In the genomic region with DNA sequence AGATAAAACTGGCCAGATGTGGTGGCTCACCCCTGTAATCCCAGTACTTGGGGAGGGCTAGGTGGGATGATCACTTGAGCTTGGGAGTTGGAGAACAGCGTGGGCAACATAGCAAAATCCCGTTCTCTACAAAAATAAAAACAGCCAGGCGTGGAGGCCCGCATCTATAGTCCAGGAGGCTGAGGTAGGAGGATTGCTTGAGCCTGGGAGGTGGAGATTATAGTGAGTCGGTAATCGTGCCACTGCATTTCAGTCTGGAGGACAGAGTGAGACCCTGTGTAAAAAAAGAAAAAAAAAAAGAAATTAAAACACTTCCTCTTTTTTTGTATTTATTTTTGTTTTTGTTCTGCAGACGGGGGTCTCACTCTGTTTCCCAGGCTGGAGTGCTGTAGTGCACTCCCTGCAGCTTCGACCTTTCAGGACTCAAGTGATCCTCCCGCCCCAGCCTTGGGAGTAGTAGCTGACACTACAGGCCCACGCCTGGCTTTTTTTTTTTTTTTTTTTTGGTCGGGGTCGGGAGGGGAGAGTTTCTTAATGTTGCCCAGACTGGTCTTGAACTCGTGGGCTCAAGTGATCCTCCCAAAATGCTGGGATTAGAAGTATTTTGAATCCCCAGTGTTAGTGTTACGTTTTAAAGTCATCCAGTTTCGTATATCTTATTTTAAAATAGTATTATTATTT, we compare ENCODE assay signal across 8 cellular contexts. TPM values are rescaled to one million over a fixed set of nuclear protein-coding genes. Genes with fewer than 3 reads are reported as not detected.
DNase-seq lines count a peak whose midpoint lies in the region; ATAC-seq, FAIRE-seq and TF ChIP-seq lines count a peak whose summit lies in the region.

No MANE protein-coding gene starts in this region.

- FAIRE-seq in keratinocyte (lab: Jason Lieb, UNC): no peak

- peaks cover 65% of the 10 kb centered on the region for H3K79me2 ChIP-seq in keratinocyte (ENCODE audit: control insufficient read depth, insufficient read depth, low read length)

- no peaks in the 10 kb centered on the region for H3K9me3 Mint-ChIP-seq in T-helper 2 cell treated with Interferon-gamma antibody and Interleukin-4, amounts not matched to agents 5 μg/mL and 100 μg/mL, for 36 hours
- H3K9me3 Mint-ChIP-seq in activated T-helper 2 cell treated with anti-CD3 and anti-CD28 coated beads, Interferon-gamma antibody, Interleukin-2, Interleukin-4, amounts not matched to agents 10 μg/mL and 5 μg/mL and 100 μg/mL, durations not matched to agents 14 hours and 24 hours and 36 hours: no peaks in the 10 kb centered on the region

- H3K36me3 ChIP-seq in keratinocyte (ENCODE audit: control insufficient read depth in 2 of 2, extremely low read depth in 1 of 2, insufficient read depth in 2 of 2, low read length in 2 of 2): peaks cover 0 to 3% of the 10 kb centered on the region in 2 experiments

- DNase-seq in T-helper 2 cell treated with Interferon-gamma antibody and Interleukin-4, amounts not matched to agents 5 μg/mL and 100 μg/mL, for 36 hours (ENCODE audit: low spot score): no peak
- DNase-seq in T-helper 2 cell: no peak
- no peak for DNase-seq in activated T-helper 2 cell treated with anti-CD3 and anti-CD28 coated beads, Interferon-gamma antibody, Interleukin-2, Interleukin-4, amounts not matched to agents 10 μg/mL and 5 μg/mL and 100 μg/mL, durations not matched to agents 14 hours and 24 hours and 36 hours (ENCODE audit: low spot score)
- no peak for DNase-seq in keratinocyte (ENCODE audit: low read depth, low spot score)
- DNase-seq in substantia nigra (lab: John Stamatoyannopoulos, UW): no peak

- ATAC-seq in GM18517 (IDR thresholded peaks at IDR 0.05; ENCODE audit: unreplicated experiment) (no peak), GM19395 (IDR thresholded peaks at IDR 0.05; ENCODE audit: unreplicated experiment) (no peak), HG02798 (IDR thresholded peaks at IDR 0.05; ENCODE audit: poor library complexity, unreplicated experiment) (no peak)

- peak overlapping the region; percentile 98 for H3K9ac ChIP-seq in keratinocyte (ENCODE audit: control insufficient read depth, extremely low read depth, insufficient read depth, low read length)

- peak overlapping the region; percentile 94 for H3K27ac Mint-ChIP-seq in T-helper 2 cell treated with Interferon-gamma antibody and Interleukin-4, amounts not matched to agents 5 μg/mL and 100 μg/mL, for 36 hours
- H3K27ac Mint-ChIP-seq in activated T-helper 2 cell treated with anti-CD3 and anti-CD28 coated beads, Interferon-gamma antibody, Interleukin-2, Interleukin-4, amounts not matched to agents 10 μg/mL and 5 μg/mL and 100 μg/mL, durations not matched to agents 14 hours and 24 hours and 36 hours: no peak overlapping the region

- H3K4me1 Mint-ChIP-seq in T-helper 2 cell treated with Interferon-gamma antibody and Interleukin-4, amounts not matched to agents 5 μg/mL and 100 μg/mL, for 36 hours (ENCODE audit: low read depth): peaks cover 25% of the 10 kb centered on the region
- H3K4me1 Mint-ChIP-seq in activated T-helper 2 cell treated with anti-CD3 and anti-CD28 coated beads, Interferon-gamma antibody, Interleukin-2, Interleukin-4, amounts not matched to agents 10 μg/mL and 5 μg/mL and 100 μg/mL, durations not matched to agents 14 hours and 24 hours and 36 hours (ENCODE audit: low read depth): peaks cover 23% of the 10 kb centered on the region

- no peak overlapping the region for H2AFZ ChIP-seq in keratinocyte (ENCODE audit: control insufficient read depth, low read length)

- no peak for TF ChIP-seq CTCF in keratinocyte (optimal IDR thresholded peaks at IDR 0.05 in 1 of 3, IDR thresholded peaks at IDR 0.05 in 1 of 3, conservative IDR thresholded peaks at IDR 0.05 in 1 of 3; ENCODE audit: extremely low read depth in 1 of 3, insufficient read depth in 2 of 3, low read length in 3 of 3)

- peaks cover 3% of the 10 kb centered on the region for H3K4me1 ChIP-seq in keratinocyte (ENCODE audit: control insufficient read depth, extremely low read depth, insufficient read depth, low read length)

- H3K36me3 Mint-ChIP-seq in T-helper 2 cell treated with Interferon-gamma antibody and Interleukin-4, amounts not matched to agents 5 μg/mL and 100 μg/mL, for 36 hours (ENCODE audit: low read depth): peaks cover 10% of the 10 kb centered on the region
- peaks cover 23% of the 10 kb centered on the region for H3K36me3 Mint-ChIP-seq in activated T-helper 2 cell treated with anti-CD3 and anti-CD28 coated beads, Interferon-gamma antibody, Interleukin-2, Interleukin-4, amounts not matched to agents 10 μg/mL and 5 μg/mL and 100 μg/mL, durations not matched to agents 14 hours and 24 hours and 36 hours (ENCODE audit: low read depth)

- no peaks in the 10 kb centered on the region for H3K9me1 ChIP-seq in keratinocyte (ENCODE audit: control insufficient read depth, extremely low read depth, insufficient read depth, low read length)

- dilution Hi-C loops in keratinocyte (cut with MboI; ENCODE audit: extremely low pct_ligation_motif_present, low sequenced_read_pairs): no loop called here

- peak overlapping the region; percentile 90 for H3K4me2 ChIP-seq in keratinocyte (ENCODE audit: control insufficient read depth, extremely low read depth, insufficient read depth, low read depth, low read length)

- intact Hi-C loops in activated T-helper 2 cell treated with anti-CD3 and anti-CD28 coated beads, Interferon-gamma antibody, Interleukin-2, Interleukin-4, amounts not matched to agents 10 μg/mL and 5 μg/mL and 100 μg/mL, durations not matched to agents 14 hours and 24 hours and 36 hours (cut with micrococcal nuclease): loop anchor here (5.0 to 10.0 kb wide), 2 partner anchors 65 to 198 kb away; a partner anchor contains a TSS

- H3K4me3 ChIP-seq in keratinocyte (ENCODE audit: control insufficient read depth in 2 of 3, extremely low read depth in 1 of 3, insufficient read depth in 2 of 3, low read depth in 1 of 3, low read length in 3 of 3): peak overlapping the region; percentile 91 to 100 (median 96)

- no peaks in the 10 kb centered on the region for H3K27me3 Mint-ChIP-seq in T-helper 2 cell treated with Interferon-gamma antibody and Interleukin-4, amounts not matched to agents 5 μg/mL and 100 μg/mL, for 36 hours (ENCODE audit: low read depth)
- no peaks in the 10 kb centered on the region for H3K27me3 Mint-ChIP-seq in activated T-helper 2 cell treated with anti-CD3 and anti-CD28 coated beads, Interferon-gamma antibody, Interleukin-2, Interleukin-4, amounts not matched to agents 10 μg/mL and 5 μg/mL and 100 μg/mL, durations not matched to agents 14 hours and 24 hours and 36 hours (ENCODE audit: low read depth)

- peaks cover 8% of the 10 kb centered on the region for H4K20me1 ChIP-seq in keratinocyte (ENCODE audit: control insufficient read depth, extremely low read depth, insufficient read depth, low read length)

- H3K4me3 Mint-ChIP-seq in T-helper 2 cell treated with Interferon-gamma antibody and Interleukin-4, amounts not matched to agents 5 μg/mL and 100 μg/mL, for 36 hours: peak overlapping the region; percentile 98
- peak overlapping the region; percentile 95 for H3K4me3 Mint-ChIP-seq in activated T-helper 2 cell treated with anti-CD3 and anti-CD28 coated beads, Interferon-gamma antibody, Interleukin-2, Interleukin-4, amounts not matched to agents 10 μg/mL and 5 μg/mL and 100 μg/mL, durations not matched to agents 14 hours and 24 hours and 36 hours (ENCODE audit: low read depth)

- H3K9me3 ChIP-seq in keratinocyte (ENCODE audit: control insufficient read depth, low read depth, low read length): no peaks in the 10 kb centered on the region

- H3K27ac ChIP-seq in keratinocyte (ENCODE audit: control insufficient read depth, insufficient read depth, low read length) (no peak overlapping the region), substantia nigra (ENCODE audit: low read depth, low read length, poor library complexity, severe bottlenecking) (peak overlapping the region; percentile 12)

- no peaks in the 10 kb centered on the region for H3K27me3 ChIP-seq in keratinocyte (ENCODE audit: control insufficient read depth, extremely low read depth, insufficient read depth, low read length)

RNA-seq across cellular contexts. Expression of a gene that starts 1.5 kb away (rescaled TPM):
- 158 and 167 TPM in 2 replicates for total RNA-seq in activated T-helper 2 cell treated with anti-CD3 and anti-CD28 coated beads, Interferon-gamma antibody, Interleukin-2, Interleukin-4, amounts not matched to agents 10 μg/mL and 5 μg/mL and 100 μg/mL, durations not matched to agents 14 hours and 24 hours and 36 hours
- polyA plus RNA-seq in keratinocyte: 179 to 188 TPM (median 187 TPM) in 3 replicates
- 111 TPM for polyA plus RNA-seq in keratinocyte (2011; ENCODE audit: low read depth)
- 85.0 and 117 TPM in 2 replicates for polyA plus RNA-seq in keratinocyte (2011; cell fraction: cytosol; rRNA removed)
- polyA plus RNA-seq in keratinocyte (2011; cell fraction: nucleus; rRNA removed): 303 and 335 TPM in 2 replicates
- 88.5 and 128 TPM in 2 replicates for polyA plus RNA-seq in keratinocyte (2012; ENCODE audit: low replicate concordance)
- 102 to 173 TPM (median 149 TPM) in 3 replicates for polyA minus RNA-seq in keratinocyte
- 40.7 TPM for polyA minus RNA-seq in keratinocyte (2011; cell fraction: cytosol; rRNA and poly(A)+ RNA removed)
- polyA minus RNA-seq in keratinocyte (2011; cell fraction: nucleus; rRNA and poly(A)+ RNA removed): 77.6 and 143 TPM in 2 replicates

RNA-seq across cellular contexts. Expression of a gene that starts 12.8 kb away (rescaled TPM):
- 7.9 and 9.2 TPM in 2 replicates for total RNA-seq in activated T-helper 2 cell treated with anti-CD3 and anti-CD28 coated beads, Interferon-gamma antibody, Interleukin-2, Interleukin-4, amounts not matched to agents 10 μg/mL and 5 μg/mL and 100 μg/mL, durations not matched to agents 14 hours and 24 hours and 36 hours
- polyA plus RNA-seq in keratinocyte: 2.9 to 4.2 TPM (median 3.1 TPM) in 3 replicates
- 5.1 TPM for polyA plus RNA-seq in keratinocyte (2011; ENCODE audit: low read depth)
- 2.8 TPM in 2 replicates for polyA plus RNA-seq in keratinocyte (2011; cell fraction: cytosol; rRNA removed)
- 4.8 TPM in 2 replicates for polyA plus RNA-seq in keratinocyte (2011; cell fraction: nucleus; rRNA removed)
- polyA plus RNA-seq in keratinocyte (2012; ENCODE audit: low replicate concordance): 2.8 and 4.2 TPM in 2 replicates
- polyA minus RNA-seq in keratinocyte: 2.9 to 5.3 TPM (median 4.1 TPM) in 3 replicates
- not detected for polyA minus RNA-seq in keratinocyte (2011; cell fraction: cytosol; rRNA and poly(A)+ RNA removed)
- 1.4 and 2.2 TPM in 2 replicates for polyA minus RNA-seq in keratinocyte (2011; cell fraction: nucleus; rRNA and poly(A)+ RNA removed)

RNA-seq across cellular contexts. Expression of a gene that starts 51.1 kb away (rescaled TPM):
- total RNA-seq in activated T-helper 2 cell treated with anti-CD3 and anti-CD28 coated beads, Interferon-gamma antibody, Interleukin-2, Interleukin-4, amounts not matched to agents 10 μg/mL and 5 μg/mL and 100 μg/mL, durations not matched to agents 14 hours and 24 hours and 36 hours: 17.2 and 19.7 TPM in 2 replicates
- 10.8 to 16.0 TPM (median 12.8 TPM) in 3 replicates for polyA plus RNA-seq in keratinocyte
- 4.2 TPM for polyA plus RNA-seq in keratinocyte (2011; ENCODE audit: low read depth)
- polyA plus RNA-seq in keratinocyte (2011; cell fraction: cytosol; rRNA removed): 9.1 and 11.1 TPM in 2 replicates
- 24.3 and 27.1 TPM in 2 replicates for polyA plus RNA-seq in keratinocyte (2011; cell fraction: nucleus; rRNA removed)
- 11.7 and 12.8 TPM in 2 replicates for polyA plus RNA-seq in keratinocyte (2012; ENCODE audit: low replicate concordance)
- polyA minus RNA-seq in keratinocyte: 15.1 to 25.6 TPM (median 16.3 TPM) in 3 replicates
- 10.7 TPM for polyA minus RNA-seq in keratinocyte (2011; cell fraction: cytosol; rRNA and poly(A)+ RNA removed)
- 13.3 and 19.9 TPM in 2 replicates for polyA minus RNA-seq in keratinocyte (2011; cell fraction: nucleus; rRNA and poly(A)+ RNA removed)
